Comparison of ENCODE assay signal across 10 cellular contexts in the genomic region with DNA sequence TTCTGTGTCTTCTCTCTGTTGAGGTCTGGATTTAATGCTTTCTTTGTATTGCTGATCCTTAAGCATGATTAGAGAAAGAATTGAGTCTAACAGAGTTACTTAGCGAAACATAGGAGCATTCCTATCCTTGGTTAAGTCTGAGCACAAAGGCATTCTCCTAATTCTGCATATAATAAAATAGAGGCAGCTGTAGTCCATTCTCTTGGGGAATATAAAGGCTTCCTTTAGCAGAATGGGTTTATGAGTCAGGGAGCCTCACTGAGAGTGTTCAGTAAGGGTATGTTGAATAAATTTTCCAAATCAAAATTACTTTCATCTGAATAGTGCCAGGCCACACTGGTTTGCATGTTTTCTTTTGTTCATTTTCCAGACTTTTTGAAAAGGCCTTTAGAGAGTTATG.
"Had no signal": no experiment of that assay in that cellular context is flagged by ENCODE, and none has a peak within 500 bp of the region (broad histone marks: within the 10 kb centered on the region; RNA-seq: fewer than 3 reads in every experiment).

No MANE protein-coding gene starts in this region.

- H3K4me3 ChIP-seq: pancreas, skin epidermis had no signal

- H3K27me3 ChIP-seq: pancreas had no signal

- H3K27ac ChIP-seq: pancreas had no signal

- H3K9me3 ChIP-seq: pancreas had no signal

- ATAC-seq: activated CD4-positive, CD25-positive, alpha-beta regulatory T cell treated with anti-CD3 and anti-CD28 coated beads, Interleukin-2, amount 50 U/mL, for 24 hours; effector memory CD8-positive, alpha-beta T cell; left cardiac atrium; pancreas; stimulated activated memory B cell treated with anti-CD40 and anti-IgM and Interleukin-4, amounts not matched to agents 10 μg/mL and 1 μg/mL and 100 μg/mL, for 72 hours had no signal

- DNase-seq: activated naive CD4-positive, alpha-beta T cell treated with anti-CD3 and anti-CD28 coated beads, Interleukin-2, amount 50 U/mL, for 16 hours; effector memory CD8-positive, alpha-beta T cell; left cardiac atrium; mammary epithelial cell; nephron progenitor cell; pancreas; T-helper 2 cell had no signal
